ENCODE assay signal across 19 cellular contexts in genomic region chr12:118101051-118101450, GRCh38. TPM values are rescaled to one million over a fixed set of nuclear protein-coding genes. Genes with fewer than 3 reads are reported as not detected.
A peak's percentile ranks its signal among the peaks of the same experiment; 100 is the strongest.
DNase-seq lines count a peak whose midpoint lies in the region; ATAC-seq and TF ChIP-seq lines count a peak whose summit lies in the region.
"Had no signal": no experiment of that assay in that cellular context is flagged by ENCODE, and none has a peak within 500 bp of the region (broad histone marks: within the 10 kb centered on the region; RNA-seq: fewer than 3 reads in every experiment).

No MANE protein-coding gene starts in this region.

- no peak overlapping the region for H3K4me3 ChIP-seq in GM23338
- H3K4me3 ChIP-seq in gastrocnemius medialis = no peak overlapping the region
- H3K4me3 ChIP-seq: GM12878 had no signal

- peaks cover 15% of the 10 kb centered on the region for H3K36me3 ChIP-seq in GM23338 (ENCODE audit: insufficient read depth)
- no peaks in the 10 kb centered on the region for H3K36me3 ChIP-seq in gastrocnemius medialis
- H3K36me3 ChIP-seq: BE2C had no signal

- POLR2A ChIA-PET in WTC11 (lab: Charles Lee) (interaction anchor here (1.9 kb wide), 1 partner anchor 36 kb away, joined by 7 read pairs; no protein-coding TSS in a partner anchor), HEK293T (lab: Yijun Ruan, JAX) (no interaction called here)

- peaks cover 2% of the 10 kb centered on the region for H3K27me3 Mint-ChIP-seq in GM23338 (ENCODE audit: insufficient read depth, low read depth, poor library complexity)
- H3K27me3 Mint-ChIP-seq in WTC11 (ENCODE audit: low read depth) = no peaks in the 10 kb centered on the region
- H3K27me3 Mint-ChIP-seq in nephron progenitor cell (ENCODE audit: low read depth, poor library complexity) = peaks cover 5% of the 10 kb centered on the region

- H3K4me3 Mint-ChIP-seq in GM23338 (no peak overlapping the region), WTC11 (peak overlapping the region; percentile 20; the same call in 1 of the 2 replicates), nephron progenitor cell (peak overlapping the region; percentile 36)
- H3K4me3 Mint-ChIP-seq: HFFc6 had no signal

- CTCF ChIA-PET in WTC11 (lab: Charles Lee) = no interaction called here
- CTCF ChIA-PET in HEK293T (lab: Yijun Ruan, JAX) = interaction anchor here (0.5 to 0.7 kb wide), 2 partner anchors 10 to 35 kb away, joined by 3 to 5 read pairs; no protein-coding TSS in a partner anchor

- no peaks in the 10 kb centered on the region for H3K9me2 ChIP-seq in GM23338 (ENCODE audit: insufficient read depth)

- no peak for TF ChIP-seq POLR2A in gastrocnemius medialis (IDR thresholded peaks at IDR 0.05)

- H3K9me3 ChIP-seq in gastrocnemius medialis = no peaks in the 10 kb centered on the region
- H3K9me3 ChIP-seq: BE2C had no signal

- ATAC-seq in GM23338 (no peak), WTC11 (no peak), gastrocnemius medialis (no peak), GM19324 (IDR thresholded peaks at IDR 0.05; ENCODE audit: low FRiP score, unreplicated experiment) (no peak)
- ATAC-seq: GM12878 had no signal

- H3K9me3 Mint-ChIP-seq in GM23338 (no peaks in the 10 kb centered on the region; the same call in 2 of the 3 replicates), WTC11 (no peaks in the 10 kb centered on the region), nephron progenitor cell (no peaks in the 10 kb centered on the region)
- H3K9me3 Mint-ChIP-seq: CD8-positive, alpha-beta memory T cell; HFFc6 had no signal

- H3K27ac ChIP-seq in GM23338 (ENCODE audit: low read depth) (0 out of 2 replicates have a peak overlapping the region, but pooled peaks have one; percentile 39), gastrocnemius medialis (peak overlapping the region in 3 of 4 donors; percentile 72 to 97 (median 93))
- H3K27ac ChIP-seq: HL-60 had no signal

- H3K4me1 Mint-ChIP-seq in GM23338 (peaks cover 18% of the 10 kb centered on the region), WTC11 (peaks cover 35% of the 10 kb centered on the region), nephron progenitor cell (peaks cover 18% of the 10 kb centered on the region)

- in situ Hi-C loops in gastrocnemius medialis (cut with MboI; ENCODE audit: low sequenced_read_pairs in 4 of 4) = no loop called here

- no peak overlapping the region for H2AFZ ChIP-seq in GM23338

- H3K27me3 ChIP-seq in GM23338 (ENCODE audit: insufficient read depth) (no peaks in the 10 kb centered on the region), gastrocnemius medialis (no peaks in the 10 kb centered on the region)
- H3K27me3 ChIP-seq: BE2C had no signal

- peaks cover 23% of the 10 kb centered on the region for H3K4me1 ChIP-seq in GM23338 (ENCODE audit: insufficient read depth)
- peaks cover 14 to 24% of the 10 kb centered on the region in 2 donors for H3K4me1 ChIP-seq in gastrocnemius medialis

- peak overlapping the region; percentile 98; the same call in 1 of the 2 replicates for H3K4me2 ChIP-seq in GM23338

- H4K20me1 ChIP-seq in GM23338 (replicated peaks; ENCODE audit: insufficient read depth) = no peaks in the 10 kb centered on the region; the same call in none of the 2 replicates

- H3K27ac Mint-ChIP-seq in GM23338 (no peak overlapping the region), WTC11 (peak overlapping the region; percentile 64), nephron progenitor cell (no peak overlapping the region)
- H3K27ac Mint-ChIP-seq: CD4-positive, CD25-positive, alpha-beta regulatory T cell; CD8-positive, alpha-beta memory T cell; HFFc6 had no signal

- peaks cover 31% of the 10 kb centered on the region for H3K36me3 Mint-ChIP-seq in GM23338 (ENCODE audit: low read depth)
- peaks cover 16% of the 10 kb centered on the region for H3K36me3 Mint-ChIP-seq in WTC11
- H3K36me3 Mint-ChIP-seq in nephron progenitor cell (ENCODE audit: low read depth) = peaks cover 4% of the 10 kb centered on the region
- H3K36me3 Mint-ChIP-seq: CD4-positive, CD25-positive, alpha-beta regulatory T cell; CD8-positive, alpha-beta memory T cell had no signal

- peaks cover 85% of the 10 kb centered on the region for H3K79me2 ChIP-seq in GM23338 (replicated peaks; ENCODE audit: insufficient read depth)

- no peak for DNase-seq in GM23338 (ENCODE audit: low spot score)
- no peak for DNase-seq in WTC11 (ENCODE audit: low spot score)
- DNase-seq in nephron progenitor cell = no peak
- DNase-seq in gastrocnemius medialis = no peak
- no peak for DNase-seq in HEK293T (ENCODE audit: extremely low spot score)
- DNase-seq in EL = no peak
- DNase-seq: ACHN; BE2C; C1 segment of cervical spinal cord; CD4-positive, CD25-positive, alpha-beta regulatory T cell; CD8-positive, alpha-beta memory T cell; COR-L47; DMS79; HCEC 1CT; HFFc6; KG1 had no signal

- TF ChIP-seq CTCF in GM23338 (conservative IDR thresholded peaks at IDR 0.05; ENCODE audit: low read depth in 2 of 2) (no peak), WTC11 (IDR thresholded peaks at IDR 0.05) (no peak), nephron progenitor cell (IDR thresholded peaks at IDR 0.05) (no peak), gastrocnemius medialis (IDR thresholded peaks at IDR 0.05 in 4 of 5, conservative IDR thresholded peaks at IDR 0.05 in 1 of 5) (no peak)

- peaks cover 11% of the 10 kb centered on the region for H3F3A ChIP-seq in GM23338 (replicated peaks; ENCODE audit: low read depth)

- intact Hi-C loops in gastrocnemius medialis (cut with DNase I; ENCODE audit: low total_unique reads) = loop anchor here (5.0 to 10.0 kb wide), 2 partner anchors 86 to 271 kb away; partner anchors contain the start of genes RFC5 and TAOK3

TF ChIP-seq in GM23338, 12 proteins besides CTCF, POLR2A, EP300 and RAD21 (continues in another document):
- TF ChIP-seq ETS1 (IDR thresholded peaks at IDR 0.05) = no peak

TF ChIP-seq in WTC11, 78 proteins besides CTCF, POLR2A, EP300 and RAD21 (continues in another document):
- TF ChIP-seq CDX4 (CRISPR knock-in tag; IDR thresholded peaks at IDR 0.05; ENCODE audit: borderline replicate concordance) = no peak

TF ChIP-seq in HEK293T, 16 proteins besides CTCF, POLR2A, EP300 and RAD21:
- no peak for TF ChIP-seq FOXM1 (IDR thresholded peaks at IDR 0.05; ENCODE audit: borderline replicate concordance)

RNA-seq across cellular contexts. Expression of gene VSIG10, which starts 2.8 kb away (rescaled TPM):
- 87.5 and 98.5 TPM in 2 replicates for total RNA-seq in GM23338 (2014; rRNA removed; shearing (Covaris generic))
- polyA plus RNA-seq in GM23338 (2016; fragmentation: Nextera tagmentation; extraction: Ambion mirVana) = 48.1 and 52.1 TPM in 2 replicates
- total RNA-seq in WTC11 (2021) (69.7 to 82.5 TPM (median 74.4 TPM) in 3 replicates), gastrocnemius medialis (10 to 100 TPM in 3 of 4 donors, 1 to 10 TPM in 1; 9.3 to 22.1 (median 17.0) TPM)

RNA-seq across cellular contexts. Expression of gene PEBP1, which starts 34.9 kb away (rescaled TPM):
- total RNA-seq in GM23338 (2014; rRNA removed; shearing (Covaris generic)) = 442 and 453 TPM in 2 replicates
- polyA plus RNA-seq in GM23338 (2016; fragmentation: Nextera tagmentation; extraction: Ambion mirVana) = 819 and 844 TPM in 2 replicates
- total RNA-seq in WTC11 (2021) (347 to 366 TPM (median 363 TPM) in 3 replicates), gastrocnemius medialis (100 to 1,000 TPM; 306 to 442 (median 330) TPM)

RNA-seq across cellular contexts. Expression of gene WSB2, which starts 40.1 kb away (rescaled TPM):
- total RNA-seq in GM23338 (2014; rRNA removed; shearing (Covaris generic)) = 53.2 and 60.8 TPM in 2 replicates
- polyA plus RNA-seq in GM23338 (2016; fragmentation: Nextera tagmentation; extraction: Ambion mirVana) = 36.6 and 38.8 TPM in 2 replicates
- total RNA-seq in WTC11 (2021) (59.0 to 74.2 TPM (median 60.5 TPM) in 3 replicates), gastrocnemius medialis (100 to 1,000 TPM in 2 of 4 donors, 10 to 100 TPM in 2; 83.5 to 133 (median 93.5) TPM)
